In genomic region chr19:58170860-58171259, GRCh38 we compare ENCODE assay signal across 20 cellular contexts. TPM values are rescaled to one million over a fixed set of nuclear protein-coding genes. Genes with fewer than 3 reads are reported as not detected.
DNase-seq lines count a peak whose midpoint lies in the region; ATAC-seq and TF ChIP-seq lines count a peak whose summit lies in the region.
"Had no signal": no experiment of that assay in that cellular context is flagged by ENCODE, and none has a peak within 500 bp of the region (broad histone marks: within the 10 kb centered on the region; RNA-seq: fewer than 3 reads in every experiment).

No MANE protein-coding gene starts in this region.

- no peaks in the 10 kb centered on the region for H3K27me3 ChIP-seq in ACC112 (ENCODE audit: insufficient read depth, low read length)
- H3K27me3 ChIP-seq: sigmoid colon, SJSA1 had no signal

- H3K79me2 ChIP-seq in ACC112 (ENCODE audit: control insufficient read depth, insufficient read depth, low read length, unreplicated experiment): no peaks in the 10 kb centered on the region

- H3K27ac Mint-ChIP-seq in activated naive CD4-positive, alpha-beta T cell treated with anti-CD3 and anti-CD28 coated beads for 36 hours: no peak overlapping the region
- H3K27ac Mint-ChIP-seq: activated CD4-positive, alpha-beta T cell treated with anti-CD3 and anti-CD28 coated beads, Interleukin-2, amount 10 ng/mL, durations not matched to agents 24 days and 14 days; activated naive CD4-positive, alpha-beta T cell treated with anti-CD3 and anti-CD28 coated beads, Interleukin-2, amount 50 U/mL, for 72 hours had no signal

- intact Hi-C loops in activated naive CD4-positive, alpha-beta T cell treated with anti-CD3 and anti-CD28 coated beads for 36 hours (cut with micrococcal nuclease): no loop called here
- intact Hi-C loops in sciatic nerve (cut with DNase I): no loop called here

- CTCF ChIA-PET in RWPE1 (lab: Yijun Ruan, JAX): interaction anchor here (1.4 kb wide), 1 partner anchor 15 kb away, joined by 3 read pairs; no protein-coding TSS in a partner anchor
- CTCF ChIA-PET in activated naive CD4-positive, alpha-beta T cell treated with anti-CD3 and anti-CD28 coated beads for 36 hours (lab: Charles Lee): no interaction called here

- H2AFZ ChIP-seq in ACC112 (ENCODE audit: low read length, unreplicated experiment): no peak overlapping the region

- no peaks in the 10 kb centered on the region for H3K4me1 Mint-ChIP-seq in activated naive CD4-positive, alpha-beta T cell treated with anti-CD3 and anti-CD28 coated beads for 36 hours (ENCODE audit: low read depth)
- H3K4me1 Mint-ChIP-seq: activated CD4-positive, alpha-beta T cell treated with anti-CD3 and anti-CD28 coated beads, Interleukin-2, amount 10 ng/mL, durations not matched to agents 24 days and 14 days had no signal

- POLR2A ChIA-PET in RWPE1 (lab: Yijun Ruan, JAX; ENCODE audit: low non-redundant PET): no interaction called here

- no peaks in the 10 kb centered on the region for H3K36me3 ChIP-seq in ACC112 (ENCODE audit: insufficient read depth, low read length)
- H3K36me3 ChIP-seq: sigmoid colon, SJSA1 had no signal

- no peak for TF ChIP-seq CTCF in RWPE1 (conservative IDR thresholded peaks at IDR 0.05; ENCODE audit: low read depth)

- peaks cover 23% of the 10 kb centered on the region for H3K36me3 Mint-ChIP-seq in activated naive CD4-positive, alpha-beta T cell treated with anti-CD3 and anti-CD28 coated beads for 36 hours (ENCODE audit: low read depth)

- H3K4me3 ChIP-seq in ACC112 (ENCODE audit: low read depth, low read length): no peak overlapping the region
- H3K4me3 ChIP-seq: sigmoid colon, SJSA1 had no signal

- H3K27ac ChIP-seq in ACC112 (ENCODE audit: low read depth, low read length): peak overlapping the region; percentile 41
- H3K27ac ChIP-seq in RWPE1: no peak overlapping the region
- H3K27ac ChIP-seq: sigmoid colon, SJSA1 had no signal

- H3K4me1 ChIP-seq in ACC112 (ENCODE audit: control insufficient read depth, insufficient read depth, low read length, unreplicated experiment): no peaks in the 10 kb centered on the region
- H3K4me1 ChIP-seq: sigmoid colon, SJSA1 had no signal

- DNase-seq in H4 (ENCODE audit: low spot score) (peak; percentile 37), RWPE1 (ENCODE audit: low spot score) (peak; percentile 31), sciatic nerve (ENCODE audit: low spot score) (no peak), GOT3 (lab: John Stamatoyannopoulos, UW) (no peak)
- DNase-seq in activated naive CD4-positive, alpha-beta T cell treated with anti-CD3 and anti-CD28 coated beads for 36 hours: no peak
- DNase-seq: activated CD4-positive, alpha-beta T cell treated with anti-CD3 and anti-CD28 coated beads, Interleukin-2, amount 10 ng/mL, durations not matched to agents 24 days and 14 days; activated T-cell treated with anti-CD3 and anti-CD28 coated beads, Interleukin-2, amount 50 U/mL, for 1 hour; Calu3; effector memory CD4-positive, alpha-beta T cell; foreskin melanocyte; NCI-H1092; NCI-H2171 treated with DMSO at 0.1 percent for 48 hours; NK-92 treated with Interleukin-12 subunit alpha and Interleukin-12 subunit beta, amount 100 ng/mL, for 24 hours; nucleus accumbens; sigmoid colon had no signal

- H3K27me3 Mint-ChIP-seq in activated naive CD4-positive, alpha-beta T cell treated with anti-CD3 and anti-CD28 coated beads for 36 hours (ENCODE audit: low read depth): no peaks in the 10 kb centered on the region
- H3K27me3 Mint-ChIP-seq: activated CD4-positive, alpha-beta T cell treated with anti-CD3 and anti-CD28 coated beads, Interleukin-2, amount 10 ng/mL, durations not matched to agents 24 days and 14 days had no signal

- ATAC-seq in esophagus mucosa (peak; percentile 68), HG02610 (IDR thresholded peaks at IDR 0.05; ENCODE audit: unreplicated experiment) (no peak), sciatic nerve (no peak)
- ATAC-seq: activated naive CD4-positive, alpha-beta T cell treated with anti-CD3 and anti-CD28 coated beads, Interleukin-2, amount 50 U/mL, for 72 hours had no signal

- H3K9me3 Mint-ChIP-seq in activated naive CD4-positive, alpha-beta T cell treated with anti-CD3 and anti-CD28 coated beads for 36 hours: peaks cover 57% of the 10 kb centered on the region

- H3K4me3 Mint-ChIP-seq in activated naive CD4-positive, alpha-beta T cell treated with anti-CD3 and anti-CD28 coated beads for 36 hours: no peak overlapping the region
- H3K4me3 Mint-ChIP-seq: activated CD4-positive, alpha-beta T cell treated with anti-CD3 and anti-CD28 coated beads, Interleukin-2, amount 10 ng/mL, durations not matched to agents 24 days and 14 days had no signal

RNA-seq across cellular contexts. Expression of gene ZNF274, which starts 12.0 kb away (rescaled TPM):
- total RNA-seq in H4 (2014; rRNA removed; shearing (Covaris generic)): 14.5 and 22.8 TPM in 2 replicates
- total RNA-seq in esophagus mucosa (19.5 TPM), sciatic nerve (32.0 TPM)
- total RNA-seq in activated naive CD4-positive, alpha-beta T cell treated with anti-CD3 and anti-CD28 coated beads for 36 hours: 10 to 100 TPM; 14.6 to 16.9 TPM

RNA-seq across cellular contexts. Expression of gene ZNF329, which starts 20.3 kb away (rescaled TPM):
- total RNA-seq in H4 (2014; rRNA removed; shearing (Covaris generic)): 8.7 and 11.1 TPM in 2 replicates
- 2.9 TPM for total RNA-seq in esophagus mucosa
- total RNA-seq in activated naive CD4-positive, alpha-beta T cell treated with anti-CD3 and anti-CD28 coated beads for 36 hours: 1 to 10 TPM; 4.3 to 4.8 TPM
- 11.8 TPM for total RNA-seq in sciatic nerve

RNA-seq across cellular contexts. Expression of gene ZNF544, which starts 57.9 kb away (rescaled TPM):
- 0.02 and 0.08 TPM in 2 replicates for total RNA-seq in H4 (2014; rRNA removed; shearing (Covaris generic))
- 20.0 TPM for total RNA-seq in esophagus mucosa
- 10 to 100 TPM; 32.4 to 35.4 TPM for total RNA-seq in activated naive CD4-positive, alpha-beta T cell treated with anti-CD3 and anti-CD28 coated beads for 36 hours
- total RNA-seq in sciatic nerve: 28.9 TPM

Comparison
In these comparisons a context has a peak if more than half of its experiments do, and no peak if none do; other contexts are left out.
1. DNase-seq: peak in H4 (single experiment) and RWPE1 (single experiment); none in activated naive CD4-positive, alpha-beta T cell treated with anti-CD3 and anti-CD28 coated beads for 36 hours (single experiment), sciatic nerve (single experiment) and GOT3 (single experiment).
2. RNA of gene ZNF544, which starts 57.9 kb away (total RNA-seq): 32.4 to 35.4 TPM in activated naive CD4-positive, alpha-beta T cell treated with anti-CD3 and anti-CD28 coated beads for 36 hours, 28.9 TPM in sciatic nerve (single experiment) and 20.0 TPM in esophagus mucosa (single experiment); 0.02 to 0.08 TPM in H4; every median in the first group is over 10 times any median in the second.